1 cellular context compared by ENCODE assay signal in genomic region chr19:33639034-33639681, GRCh38.
TF ChIP-seq lines count a peak whose summit lies in the region.

No MANE protein-coding gene starts in this region.

TF ChIP-seq in GM23338, 12 proteins besides CTCF, POLR2A, EP300 and RAD21 (continued from another document):
- TF ChIP-seq, protein P1, sequence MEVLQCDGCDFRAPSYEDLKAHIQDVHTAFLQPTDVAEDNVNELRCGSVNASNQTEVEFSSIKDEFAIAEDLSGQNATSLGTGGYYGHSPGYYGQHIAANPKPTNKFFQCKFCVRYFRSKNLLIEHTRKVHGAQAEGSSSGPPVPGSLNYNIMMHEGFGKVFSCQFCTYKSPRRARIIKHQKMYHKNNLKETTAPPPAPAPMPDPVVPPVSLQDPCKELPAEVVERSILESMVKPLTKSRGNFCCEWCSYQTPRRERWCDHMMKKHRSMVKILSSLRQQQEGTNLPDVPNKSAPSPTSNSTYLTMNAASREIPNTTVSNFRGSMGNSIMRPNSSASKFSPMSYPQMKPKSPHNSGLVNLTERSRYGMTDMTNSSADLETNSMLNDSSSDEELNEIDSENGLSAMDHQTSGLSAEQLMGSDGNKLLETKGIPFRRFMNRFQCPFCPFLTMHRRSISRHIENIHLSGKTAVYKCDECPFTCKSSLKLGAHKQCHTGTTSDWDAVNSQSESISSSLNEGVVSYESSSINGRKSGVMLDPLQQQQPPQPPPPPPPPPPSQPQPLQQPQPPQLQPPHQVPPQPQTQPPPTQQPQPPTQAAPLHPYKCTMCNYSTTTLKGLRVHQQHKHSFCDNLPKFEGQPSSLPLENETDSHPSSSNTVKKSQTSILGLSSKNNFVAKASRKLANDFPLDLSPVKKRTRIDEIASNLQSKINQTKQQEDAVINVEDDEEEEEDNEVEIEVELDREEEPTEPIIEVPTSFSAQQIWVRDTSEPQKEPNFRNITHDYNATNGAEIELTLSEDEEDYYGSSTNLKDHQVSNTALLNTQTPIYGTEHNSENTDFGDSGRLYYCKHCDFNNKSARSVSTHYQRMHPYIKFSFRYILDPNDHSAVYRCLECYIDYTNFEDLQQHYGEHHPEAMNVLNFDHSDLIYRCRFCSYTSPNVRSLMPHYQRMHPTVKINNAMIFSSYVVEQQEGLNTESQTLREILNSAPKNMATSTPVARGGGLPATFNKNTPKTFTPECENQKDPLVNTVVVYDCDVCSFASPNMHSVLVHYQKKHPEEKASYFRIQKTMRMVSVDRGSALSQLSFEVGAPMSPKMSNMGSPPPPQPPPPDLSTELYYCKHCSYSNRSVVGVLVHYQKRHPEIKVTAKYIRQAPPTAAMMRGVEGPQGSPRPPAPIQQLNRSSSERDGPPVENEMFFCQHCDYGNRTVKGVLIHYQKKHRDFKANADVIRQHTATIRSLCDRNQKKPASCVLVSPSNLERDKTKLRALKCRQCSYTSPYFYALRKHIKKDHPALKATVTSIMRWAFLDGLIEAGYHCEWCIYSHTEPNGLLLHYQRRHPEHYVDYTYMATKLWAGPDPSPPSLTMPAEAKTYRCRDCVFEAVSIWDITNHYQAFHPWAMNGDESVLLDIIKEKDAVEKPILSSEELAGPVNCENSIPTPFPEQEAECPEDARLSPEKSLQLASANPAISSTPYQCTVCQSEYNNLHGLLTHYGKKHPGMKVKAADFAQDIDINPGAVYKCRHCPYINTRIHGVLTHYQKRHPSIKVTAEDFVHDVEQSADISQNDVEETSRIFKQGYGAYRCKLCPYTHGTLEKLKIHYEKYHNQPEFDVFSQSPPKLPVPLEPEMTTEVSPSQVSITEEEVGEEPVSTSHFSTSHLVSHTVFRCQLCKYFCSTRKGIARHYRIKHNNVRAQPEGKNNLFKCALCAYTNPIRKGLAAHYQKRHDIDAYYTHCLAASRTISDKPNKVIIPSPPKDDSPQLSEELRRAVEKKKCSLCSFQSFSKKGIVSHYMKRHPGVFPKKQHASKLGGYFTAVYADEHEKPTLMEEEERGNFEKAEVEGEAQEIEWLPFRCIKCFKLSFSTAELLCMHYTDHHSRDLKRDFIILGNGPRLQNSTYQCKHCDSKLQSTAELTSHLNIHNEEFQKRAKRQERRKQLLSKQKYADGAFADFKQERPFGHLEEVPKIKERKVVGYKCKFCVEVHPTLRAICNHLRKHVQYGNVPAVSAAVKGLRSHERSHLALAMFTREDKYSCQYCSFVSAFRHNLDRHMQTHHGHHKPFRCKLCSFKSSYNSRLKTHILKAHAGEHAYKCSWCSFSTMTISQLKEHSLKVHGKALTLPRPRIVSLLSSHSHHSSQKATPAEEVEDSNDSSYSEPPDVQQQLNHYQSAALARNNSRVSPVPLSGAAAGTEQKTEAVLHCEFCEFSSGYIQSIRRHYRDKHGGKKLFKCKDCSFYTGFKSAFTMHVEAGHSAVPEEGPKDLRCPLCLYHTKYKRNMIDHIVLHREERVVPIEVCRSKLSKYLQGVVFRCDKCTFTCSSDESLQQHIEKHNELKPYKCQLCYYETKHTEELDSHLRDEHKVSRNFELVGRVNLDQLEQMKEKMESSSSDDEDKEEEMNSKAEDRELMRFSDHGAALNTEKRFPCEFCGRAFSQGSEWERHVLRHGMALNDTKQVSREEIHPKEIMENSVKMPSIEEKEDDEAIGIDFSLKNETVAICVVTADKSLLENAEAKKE (CRISPR knock-in tag; IDR thresholded peaks at IDR 0.05): no peak
- TF ChIP-seq, protein P2, sequence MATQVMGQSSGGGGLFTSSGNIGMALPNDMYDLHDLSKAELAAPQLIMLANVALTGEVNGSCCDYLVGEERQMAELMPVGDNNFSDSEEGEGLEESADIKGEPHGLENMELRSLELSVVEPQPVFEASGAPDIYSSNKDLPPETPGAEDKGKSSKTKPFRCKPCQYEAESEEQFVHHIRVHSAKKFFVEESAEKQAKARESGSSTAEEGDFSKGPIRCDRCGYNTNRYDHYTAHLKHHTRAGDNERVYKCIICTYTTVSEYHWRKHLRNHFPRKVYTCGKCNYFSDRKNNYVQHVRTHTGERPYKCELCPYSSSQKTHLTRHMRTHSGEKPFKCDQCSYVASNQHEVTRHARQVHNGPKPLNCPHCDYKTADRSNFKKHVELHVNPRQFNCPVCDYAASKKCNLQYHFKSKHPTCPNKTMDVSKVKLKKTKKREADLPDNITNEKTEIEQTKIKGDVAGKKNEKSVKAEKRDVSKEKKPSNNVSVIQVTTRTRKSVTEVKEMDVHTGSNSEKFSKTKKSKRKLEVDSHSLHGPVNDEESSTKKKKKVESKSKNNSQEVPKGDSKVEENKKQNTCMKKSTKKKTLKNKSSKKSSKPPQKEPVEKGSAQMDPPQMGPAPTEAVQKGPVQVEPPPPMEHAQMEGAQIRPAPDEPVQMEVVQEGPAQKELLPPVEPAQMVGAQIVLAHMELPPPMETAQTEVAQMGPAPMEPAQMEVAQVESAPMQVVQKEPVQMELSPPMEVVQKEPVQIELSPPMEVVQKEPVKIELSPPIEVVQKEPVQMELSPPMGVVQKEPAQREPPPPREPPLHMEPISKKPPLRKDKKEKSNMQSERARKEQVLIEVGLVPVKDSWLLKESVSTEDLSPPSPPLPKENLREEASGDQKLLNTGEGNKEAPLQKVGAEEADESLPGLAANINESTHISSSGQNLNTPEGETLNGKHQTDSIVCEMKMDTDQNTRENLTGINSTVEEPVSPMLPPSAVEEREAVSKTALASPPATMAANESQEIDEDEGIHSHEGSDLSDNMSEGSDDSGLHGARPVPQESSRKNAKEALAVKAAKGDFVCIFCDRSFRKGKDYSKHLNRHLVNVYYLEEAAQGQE (IDR thresholded peaks at IDR 0.05; ENCODE audit: unreplicated experiment): no peak
